In the genomic region with DNA sequence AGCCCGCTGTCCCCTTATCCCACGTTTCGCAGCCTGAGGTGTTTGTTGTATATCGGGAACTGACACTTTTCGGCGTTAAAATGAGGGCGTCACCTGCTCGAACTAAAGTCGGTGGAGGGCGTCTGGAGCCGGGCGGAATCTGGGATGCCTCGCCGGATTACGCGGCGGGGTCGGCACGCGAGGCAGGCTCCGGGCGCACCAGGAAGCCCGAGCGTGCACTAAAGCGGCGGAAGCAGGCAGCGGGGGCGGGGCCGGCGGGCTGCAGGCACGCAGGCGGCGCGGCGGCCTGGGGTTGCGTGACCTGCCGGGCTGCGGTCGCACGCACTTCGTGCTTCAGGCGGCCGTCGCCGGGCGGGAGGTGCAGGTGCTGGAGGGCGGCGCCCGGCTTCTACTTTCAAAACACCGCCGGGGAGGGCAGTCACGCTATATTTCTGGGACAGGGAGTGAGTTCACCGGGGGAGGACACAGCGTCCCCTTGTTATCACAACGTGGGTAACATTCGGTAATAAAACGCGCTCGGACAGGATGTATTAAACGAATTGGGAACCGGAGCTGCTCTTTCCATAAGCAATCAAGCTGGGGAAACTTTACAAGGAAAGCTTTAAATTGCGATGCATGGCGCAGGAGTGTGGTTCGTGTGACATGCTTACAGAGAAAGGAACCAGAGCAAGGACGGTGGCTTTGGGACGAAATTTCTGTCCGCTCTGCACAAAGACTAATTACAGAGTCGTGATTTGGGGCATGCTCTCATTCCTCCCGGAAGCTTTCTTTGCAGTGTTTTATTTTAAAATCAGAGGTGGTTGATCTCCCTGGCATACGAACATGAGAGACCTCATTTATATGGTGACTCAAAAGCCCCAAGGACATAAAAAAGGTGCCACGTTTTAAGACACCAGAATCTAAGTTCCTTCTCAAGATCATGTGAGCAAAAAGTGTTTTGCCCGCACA, we compare ENCODE assay signal across 8 cellular contexts. TPM values are rescaled to one million over a fixed set of nuclear protein-coding genes. Genes with fewer than 3 reads are reported as not detected.
DNase-seq lines count a peak whose midpoint lies in the region; ATAC-seq and TF ChIP-seq lines count a peak whose summit lies in the region.

No MANE protein-coding gene starts in this region.

- TF ChIP-seq CTCF in Calu3 (IDR thresholded peaks at IDR 0.05; ENCODE audit: unreplicated experiment) (no peak), PC-9 (conservative IDR thresholded peaks at IDR 0.05) (peak; percentile 17; the same call in 1 of the 2 replicates), esophagus squamous epithelium (IDR thresholded peaks at IDR 0.05) (peak in 1 of 6 experiments; percentile 7)

- H3K9me3 Mint-ChIP-seq in Calu3 (ENCODE audit: low read depth, unreplicated experiment): peaks cover 2% of the 10 kb centered on the region
- no peaks in the 10 kb centered on the region for H3K9me3 Mint-ChIP-seq in activated T-cell treated with anti-CD3 and anti-CD28 coated beads, Interleukin-2, amount 50 U/mL, for 72 hours
- peaks cover 0 to 25% (median 0%) of the 10 kb centered on the region in 11 donors for H3K9me3 Mint-ChIP-seq in naive thymus-derived CD4-positive, alpha-beta T cell
- H3K9me3 Mint-ChIP-seq in stimulated activated memory B cell treated with anti-CD40 and anti-IgM and Interleukin-4, amounts not matched to agents 10 μg/mL and 1 μg/mL and 100 μg/mL, for 72 hours: peaks cover 3% of the 10 kb centered on the region

- WGBS in esophagus squamous epithelium, 2 donors: 2 to 3% methylated on average over 19 to 28 of the region's 72 CpGs

- H3K27me3 ChIP-seq in PC-9 (ENCODE audit: insufficient read depth, low read depth) (no peaks in the 10 kb centered on the region), esophagus squamous epithelium (no peaks in the 10 kb centered on the region)
- H3K27me3 ChIP-seq in naive thymus-derived CD4-positive, alpha-beta T cell (ENCODE audit: control insufficient read depth in 2 of 2, insufficient read depth in 2 of 2, low read length in 2 of 2): no peaks in the 10 kb centered on the region

- H3K36me3 Mint-ChIP-seq in Calu3 (ENCODE audit: insufficient read depth, unreplicated experiment): peaks cover 42% of the 10 kb centered on the region
- peaks cover 0 to 7% of the 10 kb centered on the region in 2 donors for H3K36me3 Mint-ChIP-seq in activated T-cell treated with anti-CD3 and anti-CD28 coated beads, Interleukin-2, amount 50 U/mL, for 72 hours (ENCODE audit: insufficient read depth in 2 of 2)
- H3K36me3 Mint-ChIP-seq in naive thymus-derived CD4-positive, alpha-beta T cell: peaks cover 0 to 23% (median 9%) of the 10 kb centered on the region in 5 donors
- peaks cover 10% of the 10 kb centered on the region for H3K36me3 Mint-ChIP-seq in stimulated activated memory B cell treated with anti-CD40 and anti-IgM and Interleukin-4, amounts not matched to agents 10 μg/mL and 1 μg/mL and 100 μg/mL, for 72 hours

- no peaks in the 10 kb centered on the region for H3K36me3 ChIP-seq in PC-9 (ENCODE audit: low read depth)
- no peaks in the 10 kb centered on the region for H3K36me3 ChIP-seq in esophagus squamous epithelium
- H3K36me3 ChIP-seq in naive thymus-derived CD4-positive, alpha-beta T cell (ENCODE audit: control insufficient read depth in 2 of 3, insufficient read depth in 3 of 3, low read length in 3 of 3): no peaks in the 10 kb centered on the region

- peaks cover 42% of the 10 kb centered on the region for H3K79me2 ChIP-seq in PC-9 (ENCODE audit: low read depth)

- ATAC-seq in GM19467 (IDR thresholded peaks at IDR 0.05; ENCODE audit: unreplicated experiment) (peak; percentile 71), HG03575 (IDR thresholded peaks at IDR 0.05; ENCODE audit: extremely low read depth, insufficient number of reproducible peaks, low FRiP score, unreplicated experiment) (peak; percentile 28)
- ATAC-seq in activated T-cell treated with anti-CD3 and anti-CD28 coated beads, Interleukin-2, amount 50 U/mL, for 72 hours (replicated peaks in 1 of 2): peak; percentile 86 to 90
- peak; percentile 89 for ATAC-seq in naive thymus-derived CD4-positive, alpha-beta T cell
- ATAC-seq in stimulated activated memory B cell treated with anti-CD40 and anti-IgM and Interleukin-4, amounts not matched to agents 10 μg/mL and 1 μg/mL and 100 μg/mL, for 72 hours: peak; percentile 94

- TF ChIP-seq POLR2A in esophagus squamous epithelium (IDR thresholded peaks at IDR 0.05): peak in 3 of 4 donors; percentile 4 to 72 (median 56)

- POLR2A ChIA-PET in PC-9 (lab: Charles Lee; ENCODE audit: unreplicated experiment): interaction anchor here (0.7 to 1.1 kb wide), 2 partner anchors 149 to 271 kb away, joined by 6 to 7 read pairs; no protein-coding TSS in a partner anchor
- POLR2A ChIA-PET in naive thymus-derived CD4-positive, alpha-beta T cell (lab: Charles Lee): interaction anchor here (0.7 to 2.5 kb wide), 15 partner anchors 10 to 947 kb away, joined by 3 to 17 read pairs (median 4); partner anchors contain the start of genes CCNL1, LEKR1, SSR3 and TIPARP

- H3K9me3 ChIP-seq in PC-9 (ENCODE audit: insufficient read depth, low read depth): no peaks in the 10 kb centered on the region
- H3K9me3 ChIP-seq in esophagus squamous epithelium: no peaks in the 10 kb centered on the region
- no peaks in the 10 kb centered on the region for H3K9me3 ChIP-seq in naive thymus-derived CD4-positive, alpha-beta T cell (ENCODE audit: control insufficient read depth in 2 of 3, low read length in 3 of 3)

- H3K27ac Mint-ChIP-seq in Calu3 (ENCODE audit: unreplicated experiment): peak overlapping the region; percentile 96
- H3K27ac Mint-ChIP-seq in activated T-cell treated with anti-CD3 and anti-CD28 coated beads, Interleukin-2, amount 50 U/mL, for 72 hours: peak overlapping the region; percentile 92
- peak overlapping the region; percentile 90 to 99 (median 96) for H3K27ac Mint-ChIP-seq in naive thymus-derived CD4-positive, alpha-beta T cell
- H3K27ac Mint-ChIP-seq in stimulated activated memory B cell treated with anti-CD40 and anti-IgM and Interleukin-4, amounts not matched to agents 10 μg/mL and 1 μg/mL and 100 μg/mL, for 72 hours: peak overlapping the region; percentile 97

- no peaks in the 10 kb centered on the region for H3K9me2 ChIP-seq in PC-9 (ENCODE audit: insufficient read depth)

- intact Hi-C loops in Calu3 (cut with micrococcal nuclease; ENCODE audit: unreplicated experiment) (loop anchor here (1.0 to 5.0 kb wide), 2 partner anchors 8 to 275 kb away; no protein-coding TSS in a partner anchor), PC-9 (cut with micrococcal nuclease; ENCODE audit: unreplicated experiment) (loop anchor here (1.0 to 5.0 kb wide), 6 partner anchors 9 to 313 kb away; partner anchors contain the start of genes LEKR1, SSR3 and TIPARP), esophagus squamous epithelium (cut with DNase I) (no loop called here)
- intact Hi-C loops in naive thymus-derived CD4-positive, alpha-beta T cell (cut with micrococcal nuclease): loop anchor here (1.0 to 10.0 kb wide), 19 partner anchors 9 to 965 kb away; partner anchors contain the start of genes CCNL1 (in 2 of the 2), LEKR1 (in 2 of the 2), SLC33A1 (in 2 of the 2) and SSR3 (in 2 of the 2)

- no peaks in the 10 kb centered on the region for H4K20me1 ChIP-seq in PC-9 (ENCODE audit: insufficient read depth)

- peaks cover 41% of the 10 kb centered on the region for H3F3A ChIP-seq in PC-9 (ENCODE audit: insufficient read depth, low read depth)

- H3K4me3 ChIP-seq in PC-9: peak overlapping the region; percentile 87
- peak overlapping the region; percentile 46 to 78 (median 70) for H3K4me3 ChIP-seq in esophagus squamous epithelium
- peak overlapping the region; percentile 64 for H3K4me3 ChIP-seq in naive thymus-derived CD4-positive, alpha-beta T cell (ENCODE audit: low read length)

- peaks cover 63% of the 10 kb centered on the region for H3K4me1 Mint-ChIP-seq in Calu3 (ENCODE audit: low read depth, unreplicated experiment)
- peaks cover 61% of the 10 kb centered on the region for H3K4me1 Mint-ChIP-seq in activated T-cell treated with anti-CD3 and anti-CD28 coated beads, Interleukin-2, amount 50 U/mL, for 72 hours (ENCODE audit: low read depth)
- H3K4me1 Mint-ChIP-seq in naive thymus-derived CD4-positive, alpha-beta T cell: peaks cover 6 to 73% (median 29%) of the 10 kb centered on the region in 7 donors
- H3K4me1 Mint-ChIP-seq in stimulated activated memory B cell treated with anti-CD40 and anti-IgM and Interleukin-4, amounts not matched to agents 10 μg/mL and 1 μg/mL and 100 μg/mL, for 72 hours: peaks cover 40% of the 10 kb centered on the region

- H3K4me1 ChIP-seq in PC-9 (replicated peaks; ENCODE audit: insufficient read depth) (peaks cover 70% of the 10 kb centered on the region), esophagus squamous epithelium (peaks cover 11 to 61% (median 24%) of the 10 kb centered on the region in 3 donors)
- H3K4me1 ChIP-seq in naive thymus-derived CD4-positive, alpha-beta T cell (ENCODE audit: control insufficient read depth in 2 of 2, insufficient read depth in 2 of 2, low read length in 2 of 2): peaks cover 8 to 10% of the 10 kb centered on the region in 2 donors

- peak overlapping the region; percentile 97 for H3K27ac ChIP-seq in PC-9
- H3K27ac ChIP-seq in esophagus squamous epithelium: peak overlapping the region; percentile 87 to 93 (median 90)
- peak overlapping the region; percentile 67 for H3K27ac ChIP-seq in naive thymus-derived CD4-positive, alpha-beta T cell (ENCODE audit: low read depth, low read length)

- CTCF ChIA-PET in Calu3 (lab: Charles Lee): interaction anchor here (0.6 to 1.5 kb wide), 7 partner anchors 9 to 319 kb away, joined by 3 to 7 read pairs (median 4); no protein-coding TSS in a partner anchor
- CTCF ChIA-PET in PC-9 (lab: Charles Lee): interaction anchor here (0.7 kb wide), 1 partner anchor 272 kb away, joined by 3 read pairs; no protein-coding TSS in a partner anchor
- CTCF ChIA-PET in naive thymus-derived CD4-positive, alpha-beta T cell (lab: Charles Lee): no interaction called here

- H3K27me3 Mint-ChIP-seq in Calu3 (ENCODE audit: unreplicated experiment): no peaks in the 10 kb centered on the region
- H3K27me3 Mint-ChIP-seq in activated T-cell treated with anti-CD3 and anti-CD28 coated beads, Interleukin-2, amount 50 U/mL, for 72 hours (ENCODE audit: low read depth): no peaks in the 10 kb centered on the region
- H3K27me3 Mint-ChIP-seq in naive thymus-derived CD4-positive, alpha-beta T cell: no peaks in the 10 kb centered on the region
- no peaks in the 10 kb centered on the region for H3K27me3 Mint-ChIP-seq in stimulated activated memory B cell treated with anti-CD40 and anti-IgM and Interleukin-4, amounts not matched to agents 10 μg/mL and 1 μg/mL and 100 μg/mL, for 72 hours

- H3K4me3 Mint-ChIP-seq in Calu3 (ENCODE audit: low read depth, unreplicated experiment): peak overlapping the region; percentile 94
- H3K4me3 Mint-ChIP-seq in activated T-cell treated with anti-CD3 and anti-CD28 coated beads, Interleukin-2, amount 50 U/mL, for 72 hours: peak overlapping the region; percentile 82 to 97
- H3K4me3 Mint-ChIP-seq in naive thymus-derived CD4-positive, alpha-beta T cell: peak overlapping the region; percentile 87 to 97 (median 95)
- peak overlapping the region; percentile 78 for H3K4me3 Mint-ChIP-seq in stimulated activated memory B cell treated with anti-CD40 and anti-IgM and Interleukin-4, amounts not matched to agents 10 μg/mL and 1 μg/mL and 100 μg/mL, for 72 hours

- H3K4me2 ChIP-seq in PC-9: peak overlapping the region; percentile 87

- DNase-seq in Calu3 (peak; percentile 99), PC-9 (peak; percentile 86 to 92), esophagus squamous epithelium (lab: John Stamatoyannopoulos, UW) (peak; percentile 37)
- peak; percentile 93 to 94 for DNase-seq in activated T-cell treated with anti-CD3 and anti-CD28 coated beads, Interleukin-2, amount 50 U/mL, for 72 hours
- peak; percentile 68 to 90 (median 81) for DNase-seq in naive thymus-derived CD4-positive, alpha-beta T cell

- H2AFZ ChIP-seq in PC-9: peak overlapping the region; percentile 82

- TSS peak; percentile 95 for BruUV-seq in Calu3 (replicated peaks; lab: Mats Ljungman, UMichigan)
- BruUV-seq in PC-9 (replicated peaks; lab: Mats Ljungman, UMichigan): TSS peak; percentile 98

RNA-seq across cellular contexts. Expression of gene LEKR1, which starts 9.1 kb away (rescaled TPM):
- total RNA-seq in Calu3 (2022) (4.5 and 5.1 TPM in 2 replicates), PC-9 (2021) (3.2 and 3.9 TPM in 2 replicates), esophagus squamous epithelium (1 to 10 TPM in 1 of 4 donors, under 1 TPM in 2, not detected in 1; 0.15 to 1.1 (median 0.57) TPM)
- total RNA-seq in activated T-cell treated with anti-CD3 and anti-CD28 coated beads, Interleukin-2, amount 50 U/mL, for 72 hours: 1 to 10 TPM; 1.0 to 1.7 TPM
- total RNA-seq in naive thymus-derived CD4-positive, alpha-beta T cell: 1 to 10 TPM in 3 of 5 experiments, under 1 TPM in 2; 0.31 to 5.1 (median 1.2) TPM
- polyA plus RNA-seq in naive thymus-derived CD4-positive, alpha-beta T cell: under 1 TPM; 0.19 to 0.33 TPM

Comparison
In these comparisons a context has a peak if more than half of its experiments do, and no peak if none do; other contexts are left out.
1. Peak in every context shown above with its lines: DNase-seq, ATAC-seq, H3K4me3 ChIP-seq and H3K27ac ChIP-seq.
2. DNase-seq: peak in every context shown above with its lines; median percentile 99 in Calu3; 94 in activated T-cell treated with anti-CD3 and anti-CD28 coated beads, Interleukin-2, amount 50 U/mL, for 72 hours; 89 in PC-9; 81 in naive thymus-derived CD4-positive, alpha-beta T cell; 37 in esophagus squamous epithelium.
3. ATAC-seq: peak in every context shown above with its lines; median percentile 94 in stimulated activated memory B cell treated with anti-CD40 and anti-IgM and Interleukin-4, amounts not matched to agents 10 μg/mL and 1 μg/mL and 100 μg/mL, for 72 hours; 89 in naive thymus-derived CD4-positive, alpha-beta T cell; 88 in activated T-cell treated with anti-CD3 and anti-CD28 coated beads, Interleukin-2, amount 50 U/mL, for 72 hours; 71 in GM19467; 28 in HG03575.